In genomic region chr6:158818580-158819212, GRCh38 we compare ENCODE assay signal across 8 cellular contexts. TPM values are rescaled to one million over a fixed set of nuclear protein-coding genes. Genes with fewer than 3 reads are reported as not detected.
A peak's percentile ranks its signal among the peaks of the same experiment; 100 is the strongest.
DNase-seq lines count a peak whose midpoint lies in the region; ATAC-seq and TF ChIP-seq lines count a peak whose summit lies in the region.

No MANE protein-coding gene starts in this region.

- POLR2A ChIA-PET in CD8-positive, alpha-beta memory T cell (lab: Charles Lee), result interaction anchor here (0.6 to 2.6 kb wide), 8 partner anchors 11 to 226 kb away, joined by 3 to 116 read pairs (median 6); no protein-coding TSS in a partner anchor
- POLR2A ChIA-PET in SK-N-SH (lab: Yijun Ruan, JAX), result interaction anchor here (0.6 to 1.3 kb wide), 6 partner anchors 13 to 66 kb away, joined by 3 to 5 read pairs (median 4); no protein-coding TSS in a partner anchor

- CTCF ChIA-PET in CD8-positive, alpha-beta memory T cell (lab: Charles Lee), result interaction anchor here (0.9 to 2.1 kb wide), 4 partner anchors 10 to 51 kb away, joined by 3 to 12 read pairs (median 6); no protein-coding TSS in a partner anchor
- CTCF ChIA-PET in SK-N-SH (lab: Yijun Ruan, JAX), result interaction anchor here (0.6 to 1.2 kb wide), 3 partner anchors 17 to 162 kb away, joined by 3 to 4 read pairs (median 4); no protein-coding TSS in a partner anchor

- peaks cover 43% of the 10 kb centered on the region for H3K4me1 ChIP-seq in CD8-positive, alpha-beta memory T cell (ENCODE audit: insufficient read depth, low read length)
- peaks cover 20 to 25% of the 10 kb centered on the region in 2 experiments; a peak in 2 of 4 replicates for H3K4me1 ChIP-seq in SK-N-SH (ENCODE audit: control insufficient read depth in 1 of 2, insufficient read depth in 2 of 2, low read depth in 1 of 2, low read length in 1 of 2)
- no peaks in the 10 kb centered on the region for H3K4me1 ChIP-seq in uterus

- H3K9me3 Mint-ChIP-seq in CD8-positive, alpha-beta memory T cell, result peaks cover 0 to 2% (median 0%) of the 10 kb centered on the region in 5 donors
- no peaks in the 10 kb centered on the region for H3K9me3 Mint-ChIP-seq in activated naive CD4-positive, alpha-beta T cell treated with anti-CD3 and anti-CD28 coated beads, Interleukin-2, amount 50 U/mL, for 24 hours

- H3K36me3 ChIP-seq in CD8-positive, alpha-beta memory T cell (ENCODE audit: insufficient read depth, low read length), result no peaks in the 10 kb centered on the region
- H3K36me3 ChIP-seq in SK-N-SH (replicated peaks in 1 of 2; ENCODE audit: control insufficient read depth in 1 of 2, insufficient read depth in 2 of 2, low read length in 1 of 2), result peaks cover 0 to 4% of the 10 kb centered on the region in 2 experiments
- H3K36me3 ChIP-seq in uterus, result no peaks in the 10 kb centered on the region

- no peak for TF ChIP-seq RAD21 in SK-N-SH (IDR thresholded peaks at IDR 0.05; ENCODE audit: low read length)

- intact Hi-C loops in Right ventricle myocardium inferior (cut with DNase I) (loop anchor here (5.0 kb wide), 3 partner anchors 49 to 154 kb away; no protein-coding TSS in a partner anchor), posterior cingulate gyrus (cut with DNase I) (loop anchor here (10.0 kb wide), 1 partner anchor 64 kb away; no protein-coding TSS in a partner anchor), uterus (cut with DNase I; ENCODE audit: low total_unique reads) (no loop called here)

- peak; percentile 60 to 87 (median 74) for DNase-seq in CD8-positive, alpha-beta memory T cell
- peak; percentile 81 for DNase-seq in SK-N-SH
- DNase-seq in Right ventricle myocardium inferior (ENCODE audit: missing footprints), result peak; percentile 86
- peak in 8 of 10 donors; percentile 19 to 88 (median 40) for DNase-seq in posterior cingulate gyrus
- DNase-seq in uterus, result peak; percentile 48 to 56

- TF ChIP-seq POLR2A in uterus (IDR thresholded peaks at IDR 0.05), result no peak

- no peak for TF ChIP-seq EP300 in SK-N-SH (IDR thresholded peaks at IDR 0.05; ENCODE audit: borderline replicate concordance in 1 of 2, low read depth in 1 of 2, low read length in 1 of 2)

- peak overlapping the region; percentile 84 for H3K9ac ChIP-seq in SK-N-SH

- peak overlapping the region; percentile 68; the same call in 1 of the 2 replicates for H3K4me2 ChIP-seq in SK-N-SH

- TF ChIP-seq CTCF in SK-N-SH (IDR thresholded peaks at IDR 0.05), result no peak; the same call in 1 of the 2 replicates
- no peak for TF ChIP-seq CTCF in uterus (IDR thresholded peaks at IDR 0.05)

- H3K27ac Mint-ChIP-seq in CD8-positive, alpha-beta memory T cell, result peak overlapping the region; percentile 72 to 99 (median 88)
- H3K27ac Mint-ChIP-seq in activated naive CD4-positive, alpha-beta T cell treated with anti-CD3 and anti-CD28 coated beads, Interleukin-2, amount 50 U/mL, for 24 hours, result peak overlapping the region; percentile 46

- ATAC-seq in GM19463 (IDR thresholded peaks at IDR 0.05; ENCODE audit: unreplicated experiment) (peak; percentile 29), HG03571 (IDR thresholded peaks at IDR 0.05; ENCODE audit: unreplicated experiment) (peak; percentile 25), Right ventricle myocardium inferior (peak; percentile 42)

- no peaks in the 10 kb centered on the region for H3F3A ChIP-seq in SK-N-SH (replicated peaks; ENCODE audit: insufficient read depth)

- peaks cover 31% of the 10 kb centered on the region; the same call in 1 of the 2 replicates for H4K20me1 ChIP-seq in SK-N-SH (ENCODE audit: insufficient read depth)

- H3K36me3 Mint-ChIP-seq in CD8-positive, alpha-beta memory T cell, result peaks cover 13 to 44% (median 24%) of the 10 kb centered on the region in 3 donors
- peaks cover 31% of the 10 kb centered on the region for H3K36me3 Mint-ChIP-seq in activated naive CD4-positive, alpha-beta T cell treated with anti-CD3 and anti-CD28 coated beads, Interleukin-2, amount 50 U/mL, for 24 hours

- H3K27ac ChIP-seq in CD8-positive, alpha-beta memory T cell (ENCODE audit: low read depth, low read length), result peak overlapping the region; percentile 99
- peak overlapping the region; percentile 78 to 83 for H3K27ac ChIP-seq in SK-N-SH (ENCODE audit: low read depth in 2 of 2, low read length in 1 of 2)
- peak overlapping the region; percentile 91 to 97 for H3K27ac ChIP-seq in uterus

- peak overlapping the region; percentile 39 for H3K4me3 ChIP-seq in CD8-positive, alpha-beta memory T cell (ENCODE audit: low read length)
- H3K4me3 ChIP-seq in SK-N-SH (ENCODE audit: low read depth in 2 of 2, low read length in 1 of 2), result peak overlapping the region; percentile 76 to 79
- peak overlapping the region; percentile 73 to 91 for H3K4me3 ChIP-seq in uterus

- H3K9me3 ChIP-seq in CD8-positive, alpha-beta memory T cell (ENCODE audit: low read length), result no peaks in the 10 kb centered on the region
- H3K9me3 ChIP-seq in SK-N-SH (no peaks in the 10 kb centered on the region), uterus (no peaks in the 10 kb centered on the region)

- WGBS in SK-N-SH (ENCODE audit: low lambda C conversion rate), result 3% methylated on average over 20 of the region's 63 CpGs

- H3K9me2 ChIP-seq in SK-N-SH, result no peaks in the 10 kb centered on the region

- peaks cover 0 to 3% of the 10 kb centered on the region in 2 donors for H3K27me3 Mint-ChIP-seq in CD8-positive, alpha-beta memory T cell
- no peaks in the 10 kb centered on the region for H3K27me3 Mint-ChIP-seq in activated naive CD4-positive, alpha-beta T cell treated with anti-CD3 and anti-CD28 coated beads, Interleukin-2, amount 50 U/mL, for 24 hours

- H3K79me2 ChIP-seq in SK-N-SH (ENCODE audit: insufficient read depth), result peaks cover 43% of the 10 kb centered on the region

- peak overlapping the region; percentile 73 to 100 (median 99) for H3K4me3 Mint-ChIP-seq in CD8-positive, alpha-beta memory T cell
- peak overlapping the region; percentile 75 for H3K4me3 Mint-ChIP-seq in activated naive CD4-positive, alpha-beta T cell treated with anti-CD3 and anti-CD28 coated beads, Interleukin-2, amount 50 U/mL, for 24 hours

- H3K27me3 ChIP-seq in CD8-positive, alpha-beta memory T cell (ENCODE audit: insufficient read depth, low read length, poor library complexity, severe bottlenecking), result no peaks in the 10 kb centered on the region
- H3K27me3 ChIP-seq in SK-N-SH (ENCODE audit: insufficient read depth) (no peaks in the 10 kb centered on the region), uterus (no peaks in the 10 kb centered on the region)

- H3K4me1 Mint-ChIP-seq in CD8-positive, alpha-beta memory T cell, result peaks cover 47 to 58% (median 53%) of the 10 kb centered on the region in 3 donors
- H3K4me1 Mint-ChIP-seq in activated naive CD4-positive, alpha-beta T cell treated with anti-CD3 and anti-CD28 coated beads, Interleukin-2, amount 50 U/mL, for 24 hours, result peaks cover 49% of the 10 kb centered on the region

- no peak overlapping the region for H2AFZ ChIP-seq in SK-N-SH (ENCODE audit: low read depth)

TF ChIP-seq in SK-N-SH, 30 proteins besides CTCF, POLR2A, EP300 and RAD21:
- TF ChIP-seq SIN3A (IDR thresholded peaks at IDR 0.05; ENCODE audit: borderline replicate concordance, low read depth, low read length), result 0 out of 2 replicates have a peak, but pooled peaks have one; percentile 3
- no peak for TF ChIP-seq TCF12 (IDR thresholded peaks at IDR 0.05)
TF ChIP-seq in SK-N-SH: peak in this region for 1.

RNA-seq across cellular contexts. Expression of gene EZR, which starts 0.5 kb away (rescaled TPM):
- total RNA-seq in CD8-positive, alpha-beta memory T cell, result 100 to 1,000 TPM; 296 to 299 TPM
- polyA plus RNA-seq in CD8-positive, alpha-beta memory T cell, result 325 TPM
- polyA plus RNA-seq in SK-N-SH (2012; rRNA removed), result 84.3 and 92.0 TPM in 2 replicates
- 62.4 and 69.7 TPM in 2 replicates for polyA plus RNA-seq in SK-N-SH (2012; cell fraction: cytosol; rRNA removed)
- polyA plus RNA-seq in SK-N-SH (2012; cell fraction: nucleus; rRNA removed), result 75.6 and 84.7 TPM in 2 replicates
- 203 TPM for total RNA-seq in Right ventricle myocardium inferior
- total RNA-seq in uterus, result 10 to 100 TPM; 27.4 to 94.0 (median 59.3) TPM

Comparison
In these comparisons a context has a peak if more than half of its experiments do, and no peak if none do; other contexts are left out.
1. Peak in every context shown above with its lines: DNase-seq, ATAC-seq, H3K4me3 ChIP-seq and H3K27ac ChIP-seq.